In genomic region chr17:29546085-29546484, GRCh38 we compare ENCODE assay signal across 37 cellular contexts. TPM values are rescaled to one million over a fixed set of nuclear protein-coding genes. Genes with fewer than 3 reads are reported as not detected.
DNase-seq lines count a peak whose midpoint lies in the region; ATAC-seq, FAIRE-seq and TF ChIP-seq lines count a peak whose summit lies in the region.
"Had no signal": no experiment of that assay in that cellular context is flagged by ENCODE, and none has a peak within 500 bp of the region (broad histone marks: within the 10 kb centered on the region; RNA-seq: fewer than 3 reads in every experiment).

No MANE protein-coding gene starts in this region.

- POLR2A ChIA-PET in A549 (lab: Yijun Ruan, JAX) = no interaction called here
- POLR2A ChIA-PET in Panc1 (lab: Charles Lee) = no interaction called here
- POLR2A ChIA-PET in HepG2 (lab: Yijun Ruan, JAX) = no interaction called here

- TF ChIP-seq CTCF in A549 (IDR thresholded peaks at IDR 0.05) (no peak), Panc1 (IDR thresholded peaks at IDR 0.05) (no peak), choroid plexus epithelial cell (conservative IDR thresholded peaks at IDR 0.05; ENCODE audit: low read depth, low read length) (no peak), HepG2 (CRISPR knock-in tag; IDR thresholded peaks at IDR 0.05) (no peak), GM23338 (conservative IDR thresholded peaks at IDR 0.05; ENCODE audit: low read depth in 2 of 2) (no peak)

- in situ Hi-C loops in Panc1 (cut with HindIII; ENCODE audit: low pct_unique_long_range_greater_than_20kb, low sequenced_read_pairs) = no loop called here
- in situ Hi-C loops in HepG2 (cut with HindIII; ENCODE audit: extremely low pct_ligation_motif_present, low pct_unique_long_range_greater_than_20kb) = no loop called here

- H3K9me2 ChIP-seq in GM23338 (ENCODE audit: insufficient read depth) = no peaks in the 10 kb centered on the region

- H3K79me2 ChIP-seq in HepG2 (ENCODE audit: insufficient read depth, low read length) (no peaks in the 10 kb centered on the region), GM23338 (replicated peaks; ENCODE audit: insufficient read depth) (no peaks in the 10 kb centered on the region)

- no peak overlapping the region for H3K9ac ChIP-seq in HepG2 (ENCODE audit: insufficient read depth, low read depth, low read length)

- TF ChIP-seq EP300 in A549 (IDR thresholded peaks at IDR 0.05) = no peak
- TF ChIP-seq EP300 in HepG2 (IDR thresholded peaks at IDR 0.05; ENCODE audit: low read depth in 2 of 2, low read length in 2 of 2) = no peak
- no peak for TF ChIP-seq EP300 in HepG2 (CRISPR knock-in tag; IDR thresholded peaks at IDR 0.05; ENCODE audit: borderline replicate concordance)

- H3K27ac Mint-ChIP-seq in GM23338 = no peak overlapping the region
- H3K27ac Mint-ChIP-seq: activated naive CD4-positive, alpha-beta T cell treated with anti-CD3 and anti-CD28 coated beads, Interleukin-2, amount 10 ng/mL, durations not matched to agents 7 days and 5 days; activated T-cell treated with anti-CD3 and anti-CD28 coated beads, Interleukin-2, amount 50 U/mL, for 72 hours; stimulated activated naive CD8-positive, alpha-beta T cell treated with anti-CD3 and anti-CD28 coated beads, Interleukin-15, Interleukin-2, amounts not matched to agents 100 ng/mL and 50 ng/mL, for 24 hours; T-helper 1 cell treated with Interleukin-12 subunit alpha and Interleukin-12 subunit beta and Interleukin-4 antibody, amounts not matched to agents 30 μg/mL and 1 μg/mL, for 36 hours had no signal

- H3K9me3 ChIP-seq in A549 (no peaks in the 10 kb centered on the region), Panc1 (ENCODE audit: control insufficient read depth, insufficient read depth, low read depth, low read length) (no peaks in the 10 kb centered on the region), HepG2 (ENCODE audit: low read length) (no peaks in the 10 kb centered on the region)
- H3K9me3 ChIP-seq: colonic mucosa, MG63, spleen, thoracic aorta had no signal

- no peaks in the 10 kb centered on the region for H3K9me3 Mint-ChIP-seq in GM23338
- H3K9me3 Mint-ChIP-seq: activated naive CD4-positive, alpha-beta T cell treated with anti-CD3 and anti-CD28 coated beads, Interleukin-2, amount 10 ng/mL, durations not matched to agents 7 days and 5 days; activated T-cell treated with anti-CD3 and anti-CD28 coated beads, Interleukin-2, amount 50 U/mL, for 72 hours; neural crest cell; stimulated activated naive CD8-positive, alpha-beta T cell treated with anti-CD3 and anti-CD28 coated beads, Interleukin-15, Interleukin-2, amounts not matched to agents 100 ng/mL and 50 ng/mL, for 24 hours; T-helper 1 cell treated with Interleukin-12 subunit alpha and Interleukin-12 subunit beta and Interleukin-4 antibody, amounts not matched to agents 30 μg/mL and 1 μg/mL, for 36 hours had no signal

- peak; percentile 34 to 67 for DNase-seq in A549 (ENCODE audit: low read depth in 1 of 2, low spot score in 1 of 2)
- DNase-seq in Panc1 (ENCODE audit: low read depth, low spot score) = no peak
- peak; percentile 45 for DNase-seq in choroid plexus epithelial cell (ENCODE audit: low read depth)
- no peak for DNase-seq in HepG2 (ENCODE audit: low spot score)
- no peak for DNase-seq in kidney glomerular epithelial cell (lab: John Stamatoyannopoulos, UW)
- no peak for DNase-seq in activated effector memory CD4-positive, alpha-beta T cell treated with anti-CD3 and anti-CD28 coated beads, Interleukin-2, amount 50 U/mL, for 16 hours
- DNase-seq in GM23338 (ENCODE audit: low spot score) = no peak
- DNase-seq: activated CD4-positive, alpha-beta T cell treated with anti-CD3 and anti-CD28 coated beads, Interleukin-2, amount 50 U/mL, for 48 hours; activated naive CD4-positive, alpha-beta T cell treated with anti-CD3 and anti-CD28 coated beads, Interleukin-2, amount 10 ng/mL, durations not matched to agents 7 days and 5 days; activated T-cell treated with anti-CD3 and anti-CD28 coated beads, Interleukin-2, amount 50 U/mL, for 72 hours; amygdala; colonic mucosa; effector CD4-positive, alpha-beta T cell; foreskin melanocyte; KG1; MG63; NCI-H1105; NCI-H1930; NCI-H2171 treated with DMSO at 0.1 percent for 48 hours; NCI-H526 treated with DMSO at 0.1 percent for 48 hours; right cardiac atrium; Right ventricle myocardium superior; spleen; stimulated activated CD4-positive, alpha-beta T cell treated with anti-CD3 and anti-CD28 coated beads, Interleukin-2, amount 100 ng/mL, for 24 hours had no signal

- H3K36me3 ChIP-seq in Panc1 (ENCODE audit: control insufficient read depth, insufficient read depth, low read length) (peaks cover 25% of the 10 kb centered on the region; the same call in 1 of the 2 replicates), HepG2 (replicated peaks in 1 of 2; ENCODE audit: control insufficient read depth in 1 of 2, insufficient read depth in 2 of 2, low read length in 2 of 2) (peaks cover 7 to 14% of the 10 kb centered on the region in 2 experiments; a peak in 4 of 5 replicates), GM23338 (ENCODE audit: insufficient read depth) (peaks cover 14% of the 10 kb centered on the region; the same call in 1 of the 2 replicates)

- CTCF ChIA-PET in A549 (lab: Yijun Ruan, JAX) = interaction anchor here (0.8 to 3.1 kb wide), 5 partner anchors 9 to 194 kb away, joined by 4 to 15 read pairs (median 11); partner anchors contain the start of gene ABHD15
- CTCF ChIA-PET in Panc1 (lab: Charles Lee) = no interaction called here
- CTCF ChIA-PET in HepG2 (lab: Yijun Ruan, JAX; ENCODE audit: low intra/inter-chr PET ratio, low total read pairs) = no interaction called here

- WGBS in A549 (ENCODE audit: missing lambda C conversion rate) = 85% methylated on average over 1 of the region's 1 CpG
- 94% methylated on average over 1 of the region's 1 CpG for WGBS in HepG2 (ENCODE audit: low lambda C conversion rate)

- BruUV-seq in Panc1 (replicated peaks; lab: Mats Ljungman, UMichigan) = no TSS peak
- BruUV-seq in HepG2 (replicated peaks; lab: Mats Ljungman, UMichigan) = no TSS peak

- H3K36me3 Mint-ChIP-seq in GM23338 (ENCODE audit: low read depth) = peaks cover 14% of the 10 kb centered on the region

- H3F3A ChIP-seq in GM23338 (replicated peaks; ENCODE audit: low read depth) = no peaks in the 10 kb centered on the region

- H3K27ac ChIP-seq in A549 (no peak overlapping the region), Panc1 (ENCODE audit: low read length) (no peak overlapping the region), HepG2 (ENCODE audit: extremely low read length, insufficient read depth, low read length) (no peak overlapping the region), GM23338 (ENCODE audit: low read depth) (no peak overlapping the region)
- H3K27ac ChIP-seq: colonic mucosa, spleen, thoracic aorta had no signal

- H2AFZ ChIP-seq in HepG2 (ENCODE audit: low read length) (no peak overlapping the region), GM23338 (no peak overlapping the region)

- TF ChIP-seq POLR2A in A549 (IDR thresholded peaks at IDR 0.05; ENCODE audit: low read length) (no peak), HepG2 (IDR thresholded peaks at IDR 0.05; ENCODE audit: insufficient read depth in 1 of 2, low read depth in 2 of 2, low read length in 2 of 2) (no peak)

- ATAC-seq in A549 = peak; percentile 59 to 80; a peak in 4 of 6 replicates
- 0 out of 2 replicates have a peak, but pooled peaks have one; percentile 45 for ATAC-seq in Panc1
- ATAC-seq in HepG2 = no peak
- no peak for ATAC-seq in GM23338
- no peak for ATAC-seq in HG02938 (IDR thresholded peaks at IDR 0.05; ENCODE audit: unreplicated experiment)
- ATAC-seq: activated CD4-positive, CD25-positive, alpha-beta regulatory T cell treated with anti-CD3 and anti-CD28 coated beads, Interleukin-2, amount 50 U/mL, for 24 hours; activated T-cell treated with anti-CD3 and anti-CD28 coated beads, Interleukin-2, amount 50 U/mL, for 72 hours; right cardiac atrium; SK-N-SH treated with all-trans-retinoic acid at 6 μM for 48 hours had no signal

- H4K20me1 ChIP-seq in HepG2 (ENCODE audit: insufficient read depth, low read length) (no peaks in the 10 kb centered on the region; the same call in 1 of the 2 replicates), GM23338 (replicated peaks; ENCODE audit: insufficient read depth) (no peaks in the 10 kb centered on the region)

- TF ChIP-seq RAD21 in A549 (conservative IDR thresholded peaks at IDR 0.05 in 1 of 2, IDR thresholded peaks at IDR 0.05 in 1 of 2) (no peak), HepG2 (CRISPR knock-in tag; IDR thresholded peaks at IDR 0.05) (no peak)

- H3K4me2 ChIP-seq in A549 = 0 out of 3 replicates have a peak overlapping the region, but pooled peaks have one; percentile 12
- no peak overlapping the region for H3K4me2 ChIP-seq in HepG2 (ENCODE audit: low read depth, low read length)
- no peak overlapping the region for H3K4me2 ChIP-seq in GM23338

- no peaks in the 10 kb centered on the region for H3K27me3 ChIP-seq in Panc1 (ENCODE audit: control insufficient read depth, insufficient read depth, low read length)
- H3K27me3 ChIP-seq in HepG2 (ENCODE audit: control insufficient read depth in 1 of 2, insufficient read depth in 2 of 2, low read length in 2 of 2) = no peaks in the 10 kb centered on the region
- no peaks in the 10 kb centered on the region for H3K27me3 ChIP-seq in GM23338 (ENCODE audit: insufficient read depth)
- H3K27me3 ChIP-seq: colonic mucosa, MG63, spleen had no signal

- H3K4me1 Mint-ChIP-seq in GM23338 = peaks cover 13% of the 10 kb centered on the region; the same call in 2 of the 3 replicates

- H3K4me3 ChIP-seq in A549 (no peak overlapping the region), Panc1 (ENCODE audit: low read depth in 2 of 2, low read length in 2 of 2) (no peak overlapping the region), choroid plexus epithelial cell (ENCODE audit: low read depth, low read length) (no peak overlapping the region), HepG2 (replicated peaks in 1 of 3; ENCODE audit: insufficient read depth in 1 of 3, low read depth in 2 of 3, low read length in 3 of 3) (no peak overlapping the region), GM23338 (no peak overlapping the region)
- H3K4me3 ChIP-seq: colonic mucosa, MG63, spleen, thoracic aorta had no signal

- H3K27me3 Mint-ChIP-seq in GM23338 (ENCODE audit: insufficient read depth, low read depth, poor library complexity) = peaks cover 3% of the 10 kb centered on the region
- H3K27me3 Mint-ChIP-seq: activated naive CD4-positive, alpha-beta T cell treated with anti-CD3 and anti-CD28 coated beads, Interleukin-2, amount 10 ng/mL, durations not matched to agents 7 days and 5 days; stimulated activated naive CD8-positive, alpha-beta T cell treated with anti-CD3 and anti-CD28 coated beads, Interleukin-15, Interleukin-2, amounts not matched to agents 100 ng/mL and 50 ng/mL, for 24 hours had no signal

- H3K4me1 ChIP-seq in A549 (peaks cover 29% of the 10 kb centered on the region), Panc1 (ENCODE audit: control insufficient read depth, insufficient read depth, low read length) (no peaks in the 10 kb centered on the region; the same call in 1 of the 2 replicates), HepG2 (ENCODE audit: insufficient read depth, low read length) (no peaks in the 10 kb centered on the region), GM23338 (ENCODE audit: insufficient read depth) (peaks cover 19% of the 10 kb centered on the region)
- H3K4me1 ChIP-seq: colonic mucosa had no signal

- peak; percentile 7 for FAIRE-seq in A549 (lab: Jason Lieb, UNC)
- no peak for FAIRE-seq in HepG2 (lab: Jason Lieb, UNC)
- FAIRE-seq: GM18507, GM19239, H54, HTR-8/SVneo, TTC549, urothelium cell line had no signal

- H3K4me3 Mint-ChIP-seq in GM23338 = no peak overlapping the region
- H3K4me3 Mint-ChIP-seq: activated naive CD4-positive, alpha-beta T cell treated with anti-CD3 and anti-CD28 coated beads, Interleukin-2, amount 10 ng/mL, durations not matched to agents 7 days and 5 days; activated T-cell treated with anti-CD3 and anti-CD28 coated beads, Interleukin-2, amount 50 U/mL, for 72 hours; neural crest cell; stimulated activated naive CD8-positive, alpha-beta T cell treated with anti-CD3 and anti-CD28 coated beads, Interleukin-15, Interleukin-2, amounts not matched to agents 100 ng/mL and 50 ng/mL, for 24 hours; T-helper 1 cell treated with Interleukin-12 subunit alpha and Interleukin-12 subunit beta and Interleukin-4 antibody, amounts not matched to agents 30 μg/mL and 1 μg/mL, for 36 hours had no signal

- intact Hi-C loops in Panc1 (cut with micrococcal nuclease; ENCODE audit: unreplicated experiment) (no loop called here), HepG2 (cut with micrococcal nuclease; ENCODE audit: unreplicated experiment) (no loop called here)

RNA-seq across cellular contexts. Expression of gene ABHD15, which starts 20.8 kb away (rescaled TPM):
- polyA plus RNA-seq in A549 (2011; rRNA removed) = 13.5 and 16.5 TPM in 2 replicates
- polyA plus RNA-seq in A549 (2012; cell fraction: cytosol; rRNA removed) = 10.6 and 15.2 TPM in 2 replicates
- polyA plus RNA-seq in A549 (2012; cell fraction: nucleus; rRNA removed) = 12.0 and 14.2 TPM in 2 replicates
- 13.6 to 15.8 TPM (median 14.7 TPM) in 3 replicates for polyA plus RNA-seq in A549 (2017; fragmentation: RNase III; extraction: RNeasy Plus Mini Kit Qiagen cat#74134 plus additional on column Dnase treatment)
- polyA minus RNA-seq in A549 (2011; rRNA and poly(A)+ RNA removed) = 19.5 and 19.6 TPM in 2 replicates
- 33.7 TPM for total RNA-seq in Panc1 (2021; ENCODE audit: unreplicated experiment)
- polyA plus RNA-seq in Panc1 (2012; ENCODE audit: insufficient read length) = 25.9 TPM
- total RNA-seq in HepG2 (2016; rRNA removed; fragmentation: Illumina TruSeq; extraction: Trizol) = 4.8 and 7.7 TPM in 2 replicates
- 0.44 and 0.91 TPM in 2 replicates for total RNA-seq in HepG2 (2016; cell fraction: cytosol; rRNA removed; fragmentation: Illumina TruSeq; extraction: Trizol; ENCODE audit: low read depth)
- 5.0 and 7.3 TPM in 2 replicates for total RNA-seq in HepG2 (2016; cell fraction: insoluble cytoplasmic fraction; rRNA removed; fragmentation: Illumina TruSeq; extraction: Trizol)
- 3.2 and 3.6 TPM in 2 replicates for total RNA-seq in HepG2 (2016; cell fraction: membrane; rRNA removed; fragmentation: Illumina TruSeq; extraction: Trizol)
- total RNA-seq in HepG2 (2016; cell fraction: nucleus; rRNA removed; fragmentation: Illumina TruSeq; extraction: Trizol) = 6.6 and 6.7 TPM in 2 replicates
- 2.4 and 2.9 TPM in 2 replicates for polyA plus RNA-seq in HepG2 (2011; rRNA removed)
- 2.6 and 2.7 TPM in 2 replicates for polyA plus RNA-seq in HepG2 (2011; cell fraction: cytosol; rRNA removed)
- polyA plus RNA-seq in HepG2 (2011; cell fraction: nucleus; rRNA removed) = 2.3 and 2.7 TPM in 2 replicates
- polyA plus RNA-seq in HepG2 (2012) = 2.3 and 2.8 TPM in 2 replicates
- polyA plus RNA-seq in HepG2 (2016; cell fraction: cytosol; fragmentation: Illumina TruSeq; extraction: Trizol; ENCODE audit: low read depth) = 0.60 and 0.61 TPM in 2 replicates
- polyA plus RNA-seq in HepG2 (2016; cell fraction: insoluble cytoplasmic fraction; fragmentation: Illumina TruSeq; extraction: Trizol; ENCODE audit: low read depth) = 4.7 and 5.2 TPM in 2 replicates
- polyA plus RNA-seq in HepG2 (2016; cell fraction: membrane; fragmentation: Illumina TruSeq; extraction: Trizol; ENCODE audit: low read depth) = 1.9 and 2.1 TPM in 2 replicates
- polyA plus RNA-seq in HepG2 (2016; cell fraction: nucleus; fragmentation: Illumina TruSeq; extraction: Trizol; ENCODE audit: insufficient read depth, low read depth) = 8.6 and 9.0 TPM in 2 replicates
- 9.2 and 15.6 TPM in 2 replicates for polyA minus RNA-seq in HepG2 (2011; rRNA and poly(A)+ RNA removed; ENCODE audit: low replicate concordance)
- 2.6 and 3.4 TPM in 2 replicates for polyA minus RNA-seq in HepG2 (2011; cell fraction: cytosol; rRNA and poly(A)+ RNA removed)
- 3.6 and 5.5 TPM in 2 replicates for polyA minus RNA-seq in HepG2 (2011; cell fraction: nucleus; rRNA and poly(A)+ RNA removed)
- 2.5 and 2.6 TPM in 2 replicates for total RNA-seq in GM23338 (2014; rRNA removed; shearing (Covaris generic))
- 0.27 and 0.92 TPM in 2 replicates for polyA plus RNA-seq in GM23338 (2016; fragmentation: Nextera tagmentation; extraction: Ambion mirVana)

RNA-seq across cellular contexts. Expression of gene TP53I13, which starts 22.4 kb away (rescaled TPM):
- 27.5 and 31.3 TPM in 2 replicates for polyA plus RNA-seq in A549 (2011; rRNA removed)
- 54.4 and 79.1 TPM in 2 replicates for polyA plus RNA-seq in A549 (2012; cell fraction: cytosol; rRNA removed)
- polyA plus RNA-seq in A549 (2012; cell fraction: nucleus; rRNA removed) = 316 and 464 TPM in 2 replicates
- polyA plus RNA-seq in A549 (2017; fragmentation: RNase III; extraction: RNeasy Plus Mini Kit Qiagen cat#74134 plus additional on column Dnase treatment) = 50.5 to 59.0 TPM (median 57.8 TPM) in 3 replicates
- 21.7 and 42.5 TPM in 2 replicates for polyA minus RNA-seq in A549 (2011; rRNA and poly(A)+ RNA removed)
- 123 TPM for total RNA-seq in Panc1 (2021; ENCODE audit: unreplicated experiment)
- 200 TPM for polyA plus RNA-seq in Panc1 (2012; ENCODE audit: insufficient read length)
- 9.9 and 25.7 TPM in 2 replicates for total RNA-seq in HepG2 (2016; rRNA removed; fragmentation: Illumina TruSeq; extraction: Trizol)
- 17.6 and 23.7 TPM in 2 replicates for total RNA-seq in HepG2 (2016; cell fraction: cytosol; rRNA removed; fragmentation: Illumina TruSeq; extraction: Trizol; ENCODE audit: low read depth)
- total RNA-seq in HepG2 (2016; cell fraction: insoluble cytoplasmic fraction; rRNA removed; fragmentation: Illumina TruSeq; extraction: Trizol) = 9.5 and 27.0 TPM in 2 replicates
- 15.6 and 16.0 TPM in 2 replicates for total RNA-seq in HepG2 (2016; cell fraction: membrane; rRNA removed; fragmentation: Illumina TruSeq; extraction: Trizol)
- total RNA-seq in HepG2 (2016; cell fraction: nucleus; rRNA removed; fragmentation: Illumina TruSeq; extraction: Trizol) = 23.1 and 26.1 TPM in 2 replicates
- polyA plus RNA-seq in HepG2 (2011; rRNA removed) = 16.9 and 29.2 TPM in 2 replicates
- 15.5 and 31.8 TPM in 2 replicates for polyA plus RNA-seq in HepG2 (2011; cell fraction: cytosol; rRNA removed)
- 136 and 174 TPM in 2 replicates for polyA plus RNA-seq in HepG2 (2011; cell fraction: nucleus; rRNA removed)
- polyA plus RNA-seq in HepG2 (2012) = 12.7 and 18.1 TPM in 2 replicates
- polyA plus RNA-seq in HepG2 (2016; cell fraction: cytosol; fragmentation: Illumina TruSeq; extraction: Trizol; ENCODE audit: low read depth) = 9.2 and 10.2 TPM in 2 replicates
- polyA plus RNA-seq in HepG2 (2016; cell fraction: insoluble cytoplasmic fraction; fragmentation: Illumina TruSeq; extraction: Trizol; ENCODE audit: low read depth) = 8.5 and 9.5 TPM in 2 replicates
- 10.4 and 10.9 TPM in 2 replicates for polyA plus RNA-seq in HepG2 (2016; cell fraction: membrane; fragmentation: Illumina TruSeq; extraction: Trizol; ENCODE audit: low read depth)
- 51.8 and 59.8 TPM in 2 replicates for polyA plus RNA-seq in HepG2 (2016; cell fraction: nucleus; fragmentation: Illumina TruSeq; extraction: Trizol; ENCODE audit: insufficient read depth, low read depth)
- polyA minus RNA-seq in HepG2 (2011; rRNA and poly(A)+ RNA removed; ENCODE audit: low replicate concordance) = 25.1 and 43.5 TPM in 2 replicates
- 18.8 and 20.0 TPM in 2 replicates for polyA minus RNA-seq in HepG2 (2011; cell fraction: cytosol; rRNA and poly(A)+ RNA removed)
- polyA minus RNA-seq in HepG2 (2011; cell fraction: nucleus; rRNA and poly(A)+ RNA removed) = 16.1 and 22.5 TPM in 2 replicates
- total RNA-seq in GM23338 (2014; rRNA removed; shearing (Covaris generic)) = 28.6 and 38.9 TPM in 2 replicates
- polyA plus RNA-seq in GM23338 (2016; fragmentation: Nextera tagmentation; extraction: Ambion mirVana) = 21.0 and 21.4 TPM in 2 replicates

RNA-seq across cellular contexts. Expression of gene GIT1, which starts 43.4 kb away (rescaled TPM):
- polyA plus RNA-seq in A549 (2011; rRNA removed) = 53.0 and 56.8 TPM in 2 replicates
- polyA plus RNA-seq in A549 (2012; cell fraction: cytosol; rRNA removed) = 73.4 and 97.2 TPM in 2 replicates
- polyA plus RNA-seq in A549 (2012; cell fraction: nucleus; rRNA removed) = 121 and 187 TPM in 2 replicates
- polyA plus RNA-seq in A549 (2017; fragmentation: RNase III; extraction: RNeasy Plus Mini Kit Qiagen cat#74134 plus additional on column Dnase treatment) = 45.2 to 47.8 TPM (median 45.3 TPM) in 3 replicates
- polyA minus RNA-seq in A549 (2011; rRNA and poly(A)+ RNA removed) = 104 and 105 TPM in 2 replicates
- total RNA-seq in Panc1 (2021; ENCODE audit: unreplicated experiment) = 94.6 TPM
- polyA plus RNA-seq in Panc1 (2012; ENCODE audit: insufficient read length) = 105 TPM
- 12.9 and 14.2 TPM in 2 replicates for total RNA-seq in HepG2 (2016; rRNA removed; fragmentation: Illumina TruSeq; extraction: Trizol)
- total RNA-seq in HepG2 (2016; cell fraction: cytosol; rRNA removed; fragmentation: Illumina TruSeq; extraction: Trizol; ENCODE audit: low read depth) = 6.7 and 9.1 TPM in 2 replicates
- 11.3 and 13.5 TPM in 2 replicates for total RNA-seq in HepG2 (2016; cell fraction: insoluble cytoplasmic fraction; rRNA removed; fragmentation: Illumina TruSeq; extraction: Trizol)
- 23.5 and 27.1 TPM in 2 replicates for total RNA-seq in HepG2 (2016; cell fraction: membrane; rRNA removed; fragmentation: Illumina TruSeq; extraction: Trizol)
- 11.7 and 17.3 TPM in 2 replicates for total RNA-seq in HepG2 (2016; cell fraction: nucleus; rRNA removed; fragmentation: Illumina TruSeq; extraction: Trizol)
- polyA plus RNA-seq in HepG2 (2011; rRNA removed) = 30.8 and 31.5 TPM in 2 replicates
- 17.1 and 24.2 TPM in 2 replicates for polyA plus RNA-seq in HepG2 (2011; cell fraction: cytosol; rRNA removed)
- polyA plus RNA-seq in HepG2 (2011; cell fraction: nucleus; rRNA removed) = 56.8 and 69.2 TPM in 2 replicates
- polyA plus RNA-seq in HepG2 (2012) = 15.9 and 22.4 TPM in 2 replicates
- polyA plus RNA-seq in HepG2 (2016; cell fraction: cytosol; fragmentation: Illumina TruSeq; extraction: Trizol; ENCODE audit: low read depth) = 12.0 and 13.0 TPM in 2 replicates
- polyA plus RNA-seq in HepG2 (2016; cell fraction: insoluble cytoplasmic fraction; fragmentation: Illumina TruSeq; extraction: Trizol; ENCODE audit: low read depth) = 17.0 and 22.9 TPM in 2 replicates
- 26.3 and 34.9 TPM in 2 replicates for polyA plus RNA-seq in HepG2 (2016; cell fraction: membrane; fragmentation: Illumina TruSeq; extraction: Trizol; ENCODE audit: low read depth)
- 31.9 and 33.9 TPM in 2 replicates for polyA plus RNA-seq in HepG2 (2016; cell fraction: nucleus; fragmentation: Illumina TruSeq; extraction: Trizol; ENCODE audit: insufficient read depth, low read depth)
- 51.4 and 110 TPM in 2 replicates for polyA minus RNA-seq in HepG2 (2011; rRNA and poly(A)+ RNA removed; ENCODE audit: low replicate concordance)
- polyA minus RNA-seq in HepG2 (2011; cell fraction: cytosol; rRNA and poly(A)+ RNA removed) = 17.5 and 20.2 TPM in 2 replicates
- polyA minus RNA-seq in HepG2 (2011; cell fraction: nucleus; rRNA and poly(A)+ RNA removed) = 22.8 and 25.5 TPM in 2 replicates
- total RNA-seq in GM23338 (2014; rRNA removed; shearing (Covaris generic)) = 48.2 and 60.9 TPM in 2 replicates
- 15.9 and 16.2 TPM in 2 replicates for polyA plus RNA-seq in GM23338 (2016; fragmentation: Nextera tagmentation; extraction: Ambion mirVana)

RNA-seq across cellular contexts. Expression of gene ANKRD13B, which starts 46.8 kb away (rescaled TPM):
- polyA plus RNA-seq in A549 (2011; rRNA removed) (4.0 and 4.5 TPM in 2 replicates), A549 (2017; fragmentation: RNase III; extraction: RNeasy Plus Mini Kit Qiagen cat#74134 plus additional on column Dnase treatment) (15.3 to 17.8 TPM (median 16.4 TPM) in 3 replicates), HepG2 (2011; rRNA removed) (1.8 and 2.2 TPM in 2 replicates), GM23338 (2016; fragmentation: Nextera tagmentation; extraction: Ambion mirVana) (8.2 and 9.6 TPM in 2 replicates)
- polyA plus RNA-seq in A549 (2012; cell fraction: cytosol; rRNA removed) = 16.3 and 21.8 TPM in 2 replicates
- 84.1 and 142 TPM in 2 replicates for polyA plus RNA-seq in A549 (2012; cell fraction: nucleus; rRNA removed)
- polyA minus RNA-seq in A549 (2011; rRNA and poly(A)+ RNA removed) = 9.2 and 10.1 TPM in 2 replicates
- total RNA-seq in Panc1 (2021; ENCODE audit: unreplicated experiment) (31.4 TPM), HepG2 (2016; rRNA removed; fragmentation: Illumina TruSeq; extraction: Trizol) (1.6 and 1.7 TPM in 2 replicates)
- polyA plus RNA-seq in Panc1 (2012; ENCODE audit: insufficient read length) = 34.3 TPM
- total RNA-seq in HepG2 (2016; cell fraction: cytosol; rRNA removed; fragmentation: Illumina TruSeq; extraction: Trizol; ENCODE audit: low read depth) = 0.71 and 0.79 TPM in 2 replicates
- 0.76 and 1.6 TPM in 2 replicates for total RNA-seq in HepG2 (2016; cell fraction: insoluble cytoplasmic fraction; rRNA removed; fragmentation: Illumina TruSeq; extraction: Trizol)
- 1.5 and 1.9 TPM in 2 replicates for total RNA-seq in HepG2 (2016; cell fraction: membrane; rRNA removed; fragmentation: Illumina TruSeq; extraction: Trizol)
- 2.0 and 2.4 TPM in 2 replicates for total RNA-seq in HepG2 (2016; cell fraction: nucleus; rRNA removed; fragmentation: Illumina TruSeq; extraction: Trizol)
- polyA plus RNA-seq in HepG2 (2011; cell fraction: cytosol; rRNA removed) = 0.83 and 1.4 TPM in 2 replicates
- polyA plus RNA-seq in HepG2 (2011; cell fraction: nucleus; rRNA removed) = 9.9 and 14.7 TPM in 2 replicates
- 1.2 and 2.1 TPM in 2 replicates for polyA plus RNA-seq in HepG2 (2012)
- 0.67 and 0.84 TPM in 2 replicates for polyA plus RNA-seq in HepG2 (2016; cell fraction: cytosol; fragmentation: Illumina TruSeq; extraction: Trizol; ENCODE audit: low read depth)
- polyA plus RNA-seq in HepG2 (2016; cell fraction: insoluble cytoplasmic fraction; fragmentation: Illumina TruSeq; extraction: Trizol; ENCODE audit: low read depth) = 1.7 and 2.2 TPM in 2 replicates
- polyA plus RNA-seq in HepG2 (2016; cell fraction: membrane; fragmentation: Illumina TruSeq; extraction: Trizol; ENCODE audit: low read depth) = 1.7 and 1.9 TPM in 2 replicates
- 6.1 and 8.4 TPM in 2 replicates for polyA plus RNA-seq in HepG2 (2016; cell fraction: nucleus; fragmentation: Illumina TruSeq; extraction: Trizol; ENCODE audit: insufficient read depth, low read depth)
- 3.0 and 21.2 TPM in 2 replicates for polyA minus RNA-seq in HepG2 (2011; rRNA and poly(A)+ RNA removed; ENCODE audit: low replicate concordance)
- 1.5 and 1.8 TPM in 2 replicates for polyA minus RNA-seq in HepG2 (2011; cell fraction: cytosol; rRNA and poly(A)+ RNA removed)
- polyA minus RNA-seq in HepG2 (2011; cell fraction: nucleus; rRNA and poly(A)+ RNA removed) = 0.75 and 1.8 TPM in 2 replicates
- 55.0 and 57.4 TPM in 2 replicates for total RNA-seq in GM23338 (2014; rRNA removed; shearing (Covaris generic))

Comparison
In these comparisons a context has a peak if more than half of its experiments do, and no peak if none do; other contexts are left out.
1. ATAC-seq: peak in A549 (2 of 2) and Panc1 (single experiment); none in HepG2 (single experiment), GM23338 (single experiment) and HG02938 (single experiment).
2. DNase-seq: peak in A549 (2 of 2) and choroid plexus epithelial cell (single experiment); none in Panc1 (single experiment), HepG2 (single experiment), kidney glomerular epithelial cell (single experiment), activated effector memory CD4-positive, alpha-beta T cell treated with anti-CD3 and anti-CD28 coated beads, Interleukin-2, amount 50 U/mL, for 16 hours (single experiment) and GM23338 (single experiment).
3. Of the 38 proteins assayed by ChIP-seq in both HepG2 and A549: peak only in HepG2: none; only in A549: none; in both: MAFK and NFE2L2; in neither: 36.